11 cellular contexts compared by ENCODE assay signal in genomic region chr1:220137006-220137794, GRCh38. TPM values are rescaled to one million over a fixed set of nuclear protein-coding genes. Genes with fewer than 3 reads are reported as not detected.
A peak's percentile ranks its signal among the peaks of the same experiment; 100 is the strongest.
DNase-seq lines count a peak whose midpoint lies in the region; ATAC-seq, FAIRE-seq and TF ChIP-seq lines count a peak whose summit lies in the region.
"Had no signal": no experiment of that assay in that cellular context is flagged by ENCODE, and none has a peak within 500 bp of the region (broad histone marks: within the 10 kb centered on the region; RNA-seq: fewer than 3 reads in every experiment).

No MANE protein-coding gene starts in this region.

- intact Hi-C loops in GM12878 (cut with micrococcal nuclease; ENCODE audit: unreplicated experiment) = no loop called here

- H3K18ac ChIP-seq in mesenchymal stem cell (ENCODE audit: low read depth in 1 of 2, low read length in 2 of 2) = no peak overlapping the region

- H4K8ac ChIP-seq in mesenchymal stem cell (ENCODE audit: low read length) = no peak overlapping the region

- H3K79me2 ChIP-seq in DND-41 (ENCODE audit: insufficient read depth, low read length) (0 out of 2 replicates have a peak, but pooled peaks cover 2% of the 10 kb centered on the region), GM12878 (ENCODE audit: control insufficient read depth, insufficient read depth, low read length) (no peaks in the 10 kb centered on the region)

- H2BK12ac ChIP-seq in mesenchymal stem cell (ENCODE audit: low read length in 2 of 2) = no peak overlapping the region

- no peak overlapping the region for H2BK15ac ChIP-seq in mesenchymal stem cell (ENCODE audit: low read depth, poor library complexity, severe bottlenecking)

- H2AFZ ChIP-seq in DND-41 (ENCODE audit: low read depth, low read length) (no peak overlapping the region), GM12878 (ENCODE audit: control insufficient read depth, low read depth, low read length) (no peak overlapping the region), mesenchymal stem cell (ENCODE audit: low read depth, low read length) (no peak overlapping the region)

- no peak for DNase-seq in DND-41
- DNase-seq in KBM-7 = peak; percentile 82
- DNase-seq in GM12878 (ENCODE audit: low read depth, low spot score) = no peak
- DNase-seq in mesenchymal stem cell = peak; percentile 32
- no peak for DNase-seq in hepatic stellate cell (ENCODE audit: low spot score)
- DNase-seq in RCC 7860 (ENCODE audit: low spot score) = no peak
- DNase-seq: EL, NCI-H2029 had no signal

- H3K79me1 ChIP-seq in mesenchymal stem cell (replicated peaks; ENCODE audit: low read length, poor library complexity, severe bottlenecking) = peaks cover 7% of the 10 kb centered on the region

- no peak overlapping the region for H3K9ac ChIP-seq in DND-41 (ENCODE audit: low read depth, low read length)
- H3K9ac ChIP-seq in GM12878 (ENCODE audit: control insufficient read depth, insufficient read depth, low read length) = no peak overlapping the region
- H3K9ac ChIP-seq in mesenchymal stem cell (ENCODE audit: low read length) = no peak overlapping the region

- H3K36me3 ChIP-seq in DND-41 (ENCODE audit: insufficient read depth, low read length) (peaks cover 90% of the 10 kb centered on the region), GM12878 (ENCODE audit: control insufficient read depth in 2 of 2, insufficient read depth in 2 of 2, low read length in 1 of 2) (peaks cover 0 to 16% of the 10 kb centered on the region in 2 experiments), mesenchymal stem cell (ENCODE audit: control insufficient read depth in 1 of 2, insufficient read depth in 2 of 2, low read depth in 1 of 2, low read length in 2 of 2) (peaks cover 35 to 93% of the 10 kb centered on the region in 2 experiments)

- no peak overlapping the region for H4K91ac ChIP-seq in mesenchymal stem cell (ENCODE audit: low read length)

- TF ChIP-seq EP300 in GM12878 (IDR thresholded peaks at IDR 0.05; ENCODE audit: borderline replicate concordance in 1 of 2, control insufficient read depth in 1 of 2, low read depth in 2 of 2, low read length in 2 of 2) = no peak

- no peak for TF ChIP-seq POLR2A in GM12878 (IDR thresholded peaks at IDR 0.05; ENCODE audit: low read depth, low read length)

- POLR2A ChIA-PET in GM12878 (lab: Charles Lee) = no interaction called here

- in situ Hi-C loops in KBM-7 (cut with MboI; ENCODE audit: low pct_unique_long_range_greater_than_20kb, low sequenced_read_pairs) (no loop called here), GM12878 (cut with MboI) (no loop called here)

- WGBS in GM12878 (ENCODE audit: insufficient coverage, insufficient replicate concordance, low lambda C conversion rate, missing lambda C conversion rate) = 74% methylated on average over 9 of the region's 9 CpGs
- 99% methylated on average over 5 of the region's 9 CpGs for WGBS in mesenchymal stem cell

- no peak overlapping the region for H3K4me3 ChIP-seq in DND-41 (ENCODE audit: low read depth in 1 of 2, low read length in 2 of 2)
- H3K4me3 ChIP-seq in GM12878 = no peak overlapping the region
- H3K4me3 ChIP-seq in mesenchymal stem cell (ENCODE audit: insufficient read depth in 1 of 2, low read depth in 1 of 2, low read length in 2 of 2) = no peak overlapping the region

- RAD21 ChIA-PET in GM12878 (lab: Charles Lee; ENCODE audit: unreplicated experiment) = no interaction called here

- H3K4me2 ChIP-seq in DND-41 (ENCODE audit: insufficient read depth, low read length) (no peak overlapping the region), GM12878 (ENCODE audit: control insufficient read depth, insufficient read depth) (no peak overlapping the region), mesenchymal stem cell (ENCODE audit: low read length, poor library complexity, severe bottlenecking) (no peak overlapping the region)

- no peak overlapping the region for H3K23ac ChIP-seq in mesenchymal stem cell (ENCODE audit: low read length in 2 of 2)

- no peak for TF ChIP-seq CTCF in DND-41 (IDR thresholded peaks at IDR 0.05; ENCODE audit: borderline replicate concordance, extremely low read depth, low read length, poor library complexity, severe bottlenecking)
- no peak for TF ChIP-seq CTCF in GM12878 (IDR thresholded peaks at IDR 0.05 in 2 of 3, conservative IDR thresholded peaks at IDR 0.05 in 1 of 3; ENCODE audit: control insufficient read depth in 2 of 3, extremely low read depth in 1 of 3, insufficient read depth in 1 of 3, low read depth in 3 of 3, low read length in 3 of 3)

- BruUV-seq in GM12878 (replicated peaks; lab: Mats Ljungman, UMichigan) = no TSS peak

- H3K27ac ChIP-seq in DND-41 (ENCODE audit: low read length) (no peak overlapping the region), GM12878 (ENCODE audit: control insufficient read depth, insufficient read depth) (no peak overlapping the region), mesenchymal stem cell (ENCODE audit: low read length, poor library complexity, severe bottlenecking) (no peak overlapping the region)

- no peak overlapping the region for H3K14ac ChIP-seq in mesenchymal stem cell (ENCODE audit: low read length in 2 of 2)

- H2BK5ac ChIP-seq in mesenchymal stem cell (ENCODE audit: low read depth, low read length, poor library complexity, severe bottlenecking) = no peak overlapping the region

- no peaks in the 10 kb centered on the region for H3K4me1 ChIP-seq in DND-41 (ENCODE audit: insufficient read depth, low read length)
- no peaks in the 10 kb centered on the region for H3K4me1 ChIP-seq in GM12878 (ENCODE audit: control insufficient read depth, insufficient read depth, low read length)
- H3K4me1 ChIP-seq in mesenchymal stem cell (ENCODE audit: control insufficient read depth, insufficient read depth, low read depth, low read length) = no peaks in the 10 kb centered on the region

- H3K4ac ChIP-seq in mesenchymal stem cell (ENCODE audit: low read depth in 1 of 2, low read length in 2 of 2) = no peak overlapping the region

- SMC1A ChIA-PET in GM12878 (lab: Charles Lee; ENCODE audit: uncharacterized antibody, unreplicated experiment) = interaction anchor here (0.8 to 0.9 kb wide), 2 partner anchors 12 to 23 kb away, joined by 3 to 4 read pairs; no protein-coding TSS in a partner anchor

- H3K27me3 ChIP-seq in DND-41 (ENCODE audit: insufficient read depth, low read length, poor library complexity) (no peaks in the 10 kb centered on the region), GM12878 (replicated peaks in 1 of 2; ENCODE audit: control insufficient read depth in 2 of 2, insufficient read depth in 2 of 2, low read length in 1 of 2) (no peaks in the 10 kb centered on the region), mesenchymal stem cell (ENCODE audit: control insufficient read depth in 1 of 2, insufficient read depth in 1 of 2, low read length in 2 of 2) (no peaks in the 10 kb centered on the region)

- CTCF ChIA-PET in GM12878 (lab: Yijun Ruan, JAX) = interaction anchor here (0.7 to 1.1 kb wide), 3 partner anchors 24 to 148 kb away, joined by 3 to 6 read pairs (median 4); no protein-coding TSS in a partner anchor

- no peaks in the 10 kb centered on the region for H3K9me3 ChIP-seq in DND-41 (ENCODE audit: insufficient read depth, low read length, severe bottlenecking)
- no peaks in the 10 kb centered on the region for H3K9me3 ChIP-seq in GM12878 (replicated peaks; ENCODE audit: control insufficient read depth, insufficient read depth, low read length)
- H3K9me3 ChIP-seq in mesenchymal stem cell (ENCODE audit: control insufficient read depth, low read length) = no peaks in the 10 kb centered on the region

- no peak overlapping the region for H2AK5ac ChIP-seq in mesenchymal stem cell (ENCODE audit: low read length, severe bottlenecking)

- FAIRE-seq in GM12878 (lab: Jason Lieb, UNC) (peak; percentile 27), RCC 7860 (lab: Jason Lieb, UNC) (no peak)

- no peak for TF ChIP-seq RAD21 in GM12878 (IDR thresholded peaks at IDR 0.05; ENCODE audit: insufficient read depth, low read depth, low read length)

- no peak overlapping the region for H2BK120ac ChIP-seq in mesenchymal stem cell (ENCODE audit: low read depth, low read length)

- peak; percentile 50; the same call in 2 of the 3 replicates for ATAC-seq in DND-41 (ENCODE audit: insufficient read depth, low read depth)
- ATAC-seq in GM12878 = no peak
- ATAC-seq in HG03460 (IDR thresholded peaks at IDR 0.05; ENCODE audit: unreplicated experiment) = no peak
- no peak for ATAC-seq in GM18867 (IDR thresholded peaks at IDR 0.05; ENCODE audit: unreplicated experiment)
- ATAC-seq: HCT116 had no signal

- H4K20me1 ChIP-seq in DND-41 (ENCODE audit: insufficient read depth, low read length) (no peaks in the 10 kb centered on the region), GM12878 (ENCODE audit: control insufficient read depth, insufficient read depth) (no peaks in the 10 kb centered on the region)

RNA-seq across cellular contexts. Expression of gene IARS2, which starts 43.3 kb away (rescaled TPM):
- total RNA-seq in GM12878 (2013; cell fraction: nucleolus; rRNA removed) = 42.5 and 44.8 TPM in 2 replicates
- total RNA-seq in GM12878 (2014; rRNA removed) (95.7 and 100 TPM in 2 replicates), GM12878 (2014; rRNA removed; fragmentation: Illumina TruSeq; extraction: Trizol) (82.1 and 87.8 TPM in 2 replicates), GM12878 (2021) (66.9 and 67.2 TPM in 2 replicates)
- polyA plus RNA-seq in GM12878 (2011; ENCODE audit: low read depth) = 35.4 TPM
- polyA plus RNA-seq in GM12878 (2011; rRNA removed) (38.5 and 44.4 TPM in 2 replicates), GM12878 (2014; fragmentation: Illumina TruSeq; extraction: Trizol) (66.3 and 78.6 TPM in 2 replicates), GM12878 (2014; fragmentation: Nextera tagmentation; extraction: Ambion mirVana) (10 to 100 TPM; 23.7 to 45.9 TPM), GM12878 (2014; rRNA removed) (42.0 and 45.1 TPM in 2 replicates), GM12878 (2016; fragmentation: Nextera tagmentation; extraction: Ambion mirVana) (10 to 100 TPM; 77.2 to 80.7 TPM)
- polyA plus RNA-seq in GM12878 (2011; cell fraction: cytosol; rRNA removed) = 14.8 and 20.3 TPM in 2 replicates
- 80.1 and 93.3 TPM in 2 replicates for polyA plus RNA-seq in GM12878 (2011; cell fraction: nucleus; rRNA removed)
- polyA plus RNA-seq in GM12878 (2012) = 37.0 and 51.3 TPM in 2 replicates
- polyA minus RNA-seq in GM12878 (2011; rRNA and poly(A)+ RNA removed) = 26.5 and 43.1 TPM in 2 replicates
- polyA minus RNA-seq in GM12878 (2011; cell fraction: cytosol; rRNA and poly(A)+ RNA removed) = 12.0 and 14.3 TPM in 2 replicates
- polyA minus RNA-seq in GM12878 (2011; cell fraction: nucleus; rRNA and poly(A)+ RNA removed) = 29.9 and 32.9 TPM in 2 replicates
- 44.2 TPM for polyA plus RNA-seq in mesenchymal stem cell (2013, experiment 1 of 2)
- polyA plus RNA-seq in mesenchymal stem cell (2013, experiment 2 of 2) = 45.2 TPM

RNA-seq across cellular contexts. Expression of gene BPNT1, which starts 47.6 kb away (rescaled TPM):
- total RNA-seq in GM12878 (2013; cell fraction: nucleolus; rRNA removed) = 40.5 and 46.5 TPM in 2 replicates
- 35.5 and 42.4 TPM in 2 replicates for total RNA-seq in GM12878 (2014; rRNA removed)
- 43.1 and 43.5 TPM in 2 replicates for total RNA-seq in GM12878 (2014; rRNA removed; fragmentation: Illumina TruSeq; extraction: Trizol)
- 40.6 and 41.7 TPM in 2 replicates for total RNA-seq in GM12878 (2021)
- polyA plus RNA-seq in GM12878 (2011; ENCODE audit: low read depth) = 32.7 TPM
- polyA plus RNA-seq in GM12878 (2011; rRNA removed) = 59.2 and 68.8 TPM in 2 replicates
- 48.3 and 54.8 TPM in 2 replicates for polyA plus RNA-seq in GM12878 (2011; cell fraction: cytosol; rRNA removed)
- 33.0 and 52.0 TPM in 2 replicates for polyA plus RNA-seq in GM12878 (2011; cell fraction: nucleus; rRNA removed)
- 32.0 and 34.3 TPM in 2 replicates for polyA plus RNA-seq in GM12878 (2012)
- 62.1 and 82.8 TPM in 2 replicates for polyA plus RNA-seq in GM12878 (2014; fragmentation: Illumina TruSeq; extraction: Trizol)
- polyA plus RNA-seq in GM12878 (2014; fragmentation: Nextera tagmentation; extraction: Ambion mirVana) = 10 to 100 TPM; 55.9 to 78.4 TPM
- polyA plus RNA-seq in GM12878 (2014; rRNA removed) = 38.9 and 47.8 TPM in 2 replicates
- polyA plus RNA-seq in GM12878 (2016; fragmentation: Nextera tagmentation; extraction: Ambion mirVana) = 10 to 100 TPM; 36.1 to 37.4 TPM
- 137 and 147 TPM in 2 replicates for polyA minus RNA-seq in GM12878 (2011; rRNA and poly(A)+ RNA removed)
- 14.0 and 17.2 TPM in 2 replicates for polyA minus RNA-seq in GM12878 (2011; cell fraction: cytosol; rRNA and poly(A)+ RNA removed)
- 15.4 and 15.8 TPM in 2 replicates for polyA minus RNA-seq in GM12878 (2011; cell fraction: nucleus; rRNA and poly(A)+ RNA removed)
- polyA plus RNA-seq in mesenchymal stem cell (2013, experiment 1 of 2) = 16.8 TPM
- 17.3 TPM for polyA plus RNA-seq in mesenchymal stem cell (2013, experiment 2 of 2)

Comparison
In these comparisons a context has a peak if more than half of its experiments do, and no peak if none do; other contexts are left out.
1. DNase-seq: peak in KBM-7 (single experiment) and mesenchymal stem cell (single experiment); none in DND-41 (single experiment), GM12878 (single experiment), hepatic stellate cell (single experiment) and RCC 7860 (single experiment).